8 cellular contexts compared by ENCODE assay signal in the genomic region with DNA sequence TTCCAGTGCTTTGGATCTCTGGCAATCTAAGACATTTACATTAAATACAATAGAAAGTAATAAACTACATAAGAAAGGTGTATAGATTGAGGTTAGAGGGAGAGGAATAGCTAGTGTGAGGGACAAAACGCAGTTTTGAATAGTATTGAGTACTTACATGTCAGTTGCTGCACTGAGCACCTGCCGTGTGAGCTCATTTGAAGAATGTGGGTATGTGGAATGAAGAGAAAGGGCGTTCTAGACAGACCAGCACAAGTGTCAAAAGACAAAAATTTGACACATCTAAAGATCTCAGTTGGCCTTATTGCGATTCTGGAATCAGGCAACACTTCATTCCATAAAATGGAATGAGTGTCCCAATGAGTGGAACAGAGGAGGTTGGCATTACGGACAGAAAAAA. TPM values are rescaled to one million over a fixed set of nuclear protein-coding genes. Genes with fewer than 3 reads are reported as not detected.
A peak's percentile ranks its signal among the peaks of the same experiment; 100 is the strongest.
DNase-seq lines count a peak whose midpoint lies in the region; ATAC-seq, FAIRE-seq and TF ChIP-seq lines count a peak whose summit lies in the region.

No MANE protein-coding gene starts in this region.

- peak overlapping the region; percentile 96 to 97 for H3K27ac ChIP-seq in A549
- H3K27ac ChIP-seq in lower lobe of right lung: peak overlapping the region; percentile 94
- H3K27ac ChIP-seq in urinary bladder (ENCODE audit: low read depth): no peak overlapping the region

- H3K4me1 ChIP-seq in A549 (peaks cover 39% of the 10 kb centered on the region), adipocyte (ENCODE audit: control insufficient read depth, insufficient read depth, low read length) (peaks cover 30% of the 10 kb centered on the region), lower lobe of right lung (peaks cover 33% of the 10 kb centered on the region), urinary bladder (ENCODE audit: insufficient read depth) (no peaks in the 10 kb centered on the region)

- POLR2A ChIA-PET in A549 (lab: Yijun Ruan, JAX): interaction anchor here (0.6 to 1.0 kb wide), 2 partner anchors 41 to 790 kb away, joined by 3 to 4 read pairs; no protein-coding TSS in a partner anchor

- no peaks in the 10 kb centered on the region for H3K27me3 ChIP-seq in adipocyte (replicated peaks; ENCODE audit: control insufficient read depth, insufficient read depth, low read length)
- no peaks in the 10 kb centered on the region for H3K27me3 ChIP-seq in lower lobe of right lung (ENCODE audit: low read depth)

- DNase-seq in A549 (ENCODE audit: low read depth in 1 of 2, low spot score in 1 of 2) (no peak), HFF-Myc (ENCODE audit: extremely low read depth, low read depth) (no peak), adipocyte (ENCODE audit: low read depth) (no peak), lower lobe of right lung (no peak), activated gamma-delta T cell treated with Interleukin-2 at 50 U/mL for 16 hours (no peak), ureter (ENCODE audit: low spot score) (no peak), dedifferentiated amniotic fluid mesenchymal stem cell (ENCODE audit: extremely low spot score) (no peak)

- intact Hi-C loops in lower lobe of right lung (cut with DNase I): no loop called here

- peak overlapping the region; percentile 97 for H3K9ac ChIP-seq in adipocyte (ENCODE audit: low read length)

- no peak for TF ChIP-seq RAD21 in A549 (conservative IDR thresholded peaks at IDR 0.05 in 1 of 2, IDR thresholded peaks at IDR 0.05 in 1 of 2)

- peaks cover 1% of the 10 kb centered on the region for H3K36me3 ChIP-seq in adipocyte (ENCODE audit: control insufficient read depth, insufficient read depth, low read length, severe bottlenecking)
- peaks cover 4% of the 10 kb centered on the region for H3K36me3 ChIP-seq in lower lobe of right lung
- peaks cover 1% of the 10 kb centered on the region for H3K36me3 ChIP-seq in urinary bladder (ENCODE audit: insufficient read depth)

- H3K4me3 ChIP-seq in A549: peak overlapping the region; percentile 74
- peak overlapping the region; percentile 59 for H3K4me3 ChIP-seq in HFF-Myc (replicated peaks; ENCODE audit: low read depth, low read length)
- peak overlapping the region; percentile 93 for H3K4me3 ChIP-seq in adipocyte (ENCODE audit: low read length)
- peak overlapping the region; percentile 79 for H3K4me3 ChIP-seq in lower lobe of right lung
- H3K4me3 ChIP-seq in urinary bladder (ENCODE audit: low read depth, low read length): peak overlapping the region; percentile 56

- H3K9me3 ChIP-seq in A549 (no peaks in the 10 kb centered on the region), adipocyte (ENCODE audit: control insufficient read depth, low read length) (no peaks in the 10 kb centered on the region), lower lobe of right lung (no peaks in the 10 kb centered on the region)

- ATAC-seq in A549 (no peak), lower lobe of right lung (peak in 1 of 2 donors; percentile 5)

- 79% methylated on average over 5 of the region's 5 CpGs for WGBS in A549 (ENCODE audit: missing lambda C conversion rate)
- WGBS in urinary bladder: 69% methylated on average over 5 of the region's 5 CpGs

- TF ChIP-seq CTCF in A549 (IDR thresholded peaks at IDR 0.05) (no peak), HFF-Myc (IDR thresholded peaks at IDR 0.05; ENCODE audit: low read depth, low read length, missing control alignments) (no peak), lower lobe of right lung (IDR thresholded peaks at IDR 0.05) (no peak)

- no peak for TF ChIP-seq EP300 in A549 (IDR thresholded peaks at IDR 0.05)

- CTCF ChIA-PET in A549 (lab: Yijun Ruan, JAX): interaction anchor here (0.7 to 1.3 kb wide), 6 partner anchors 15 to 153 kb away, joined by 3 to 6 read pairs (median 4); no protein-coding TSS in a partner anchor

- no peak for TF ChIP-seq POLR2A in A549 (IDR thresholded peaks at IDR 0.05; ENCODE audit: low read length)

- FAIRE-seq in A549 (lab: Jason Lieb, UNC): no peak

- peak overlapping the region; percentile 88 for H3K4me2 ChIP-seq in A549

TF ChIP-seq in A549, 52 proteins besides CTCF, POLR2A, EP300 and RAD21:
- TF ChIP-seq CHD4 (IDR thresholded peaks at IDR 0.05; ENCODE audit: borderline replicate concordance): no peak
- TF ChIP-seq RFX5 (IDR thresholded peaks at IDR 0.05): no peak
- no peak for TF ChIP-seq BHLHE40 (IDR thresholded peaks at IDR 0.05; ENCODE audit: low read depth, low read length)
- TF ChIP-seq RNF2 (IDR thresholded peaks at IDR 0.05; ENCODE audit: borderline replicate concordance, low read depth): no peak
- no peak for TF ChIP-seq SREBF2 (IDR thresholded peaks at IDR 0.05)
- no peak for TF ChIP-seq ZSCAN20 (CRISPR knock-in tag; IDR thresholded peaks at IDR 0.05)
- no peak for TF ChIP-seq PHF8 (IDR thresholded peaks at IDR 0.05; ENCODE audit: borderline replicate concordance, low read depth)
- no peak for TF ChIP-seq HDAC2 (IDR thresholded peaks at IDR 0.05)
- TF ChIP-seq, protein P1, sequence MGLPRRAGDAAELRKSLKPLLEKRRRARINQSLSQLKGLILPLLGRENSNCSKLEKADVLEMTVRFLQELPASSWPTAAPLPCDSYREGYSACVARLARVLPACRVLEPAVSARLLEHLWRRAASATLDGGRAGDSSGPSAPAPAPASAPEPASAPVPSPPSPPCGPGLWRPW (IDR thresholded peaks at IDR 0.05): no peak
- TF ChIP-seq ZNF302 (CRISPR knock-in tag; IDR thresholded peaks at IDR 0.05): no peak
- TF ChIP-seq KDM1A (IDR thresholded peaks at IDR 0.05; ENCODE audit: low read depth): no peak
TF ChIP-seq in A549: peak in this region for 0.

RNA-seq across cellular contexts. Expression of gene ICE2, which starts 0.8 kb away (rescaled TPM):
- polyA plus RNA-seq in A549 (2011; rRNA removed): 80.7 and 87.6 TPM in 2 replicates
- 22.8 and 23.5 TPM in 2 replicates for polyA plus RNA-seq in A549 (2012; cell fraction: cytosol; rRNA removed)
- 15.4 and 20.6 TPM in 2 replicates for polyA plus RNA-seq in A549 (2012; cell fraction: nucleus; rRNA removed)
- polyA plus RNA-seq in A549 (2017; fragmentation: RNase III; extraction: RNeasy Plus Mini Kit Qiagen cat#74134 plus additional on column Dnase treatment): 36.9 to 44.0 TPM (median 43.1 TPM) in 3 replicates
- polyA minus RNA-seq in A549 (2011; rRNA and poly(A)+ RNA removed): 57.6 and 63.4 TPM in 2 replicates
- 39.5 TPM for total RNA-seq in lower lobe of right lung
- 123 TPM for total RNA-seq in urinary bladder
- 18.7 TPM for polyA plus RNA-seq in urinary bladder
- 65.5 TPM for total RNA-seq in ureter
